In genomic region chr12:80763874-80764273, GRCh38 we compare ENCODE assay signal across 1 cellular context.
TF ChIP-seq lines count a peak whose summit lies in the region.

No MANE protein-coding gene starts in this region.

TF ChIP-seq in HEK293, 187 proteins besides CTCF, POLR2A, EP300 and RAD21 (continued from another document):
- no peak for TF ChIP-seq SALL2 (tag by site-specific recombination; IDR thresholded peaks at IDR 0.05; ENCODE audit: borderline replicate concordance)
- no peak for TF ChIP-seq ZNF23 (tag by site-specific recombination; IDR thresholded peaks at IDR 0.05; ENCODE audit: borderline replicate concordance)
- no peak for TF ChIP-seq PRDM2 (tag by site-specific recombination; IDR thresholded peaks at IDR 0.05; ENCODE audit: borderline replicate concordance)
- TF ChIP-seq ZNF558 (tag by site-specific recombination; IDR thresholded peaks at IDR 0.05) = no peak
- TF ChIP-seq ZNF362 (tag by site-specific recombination; IDR thresholded peaks at IDR 0.05) = peak; percentile 71; the same call in 1 of the 2 replicates
- TF ChIP-seq PRDM6 (tag by site-specific recombination; IDR thresholded peaks at IDR 0.05) = peak; percentile 51; the same call in 1 of the 2 replicates
